ENCODE assay signal across 1 cellular context in the genomic region with DNA sequence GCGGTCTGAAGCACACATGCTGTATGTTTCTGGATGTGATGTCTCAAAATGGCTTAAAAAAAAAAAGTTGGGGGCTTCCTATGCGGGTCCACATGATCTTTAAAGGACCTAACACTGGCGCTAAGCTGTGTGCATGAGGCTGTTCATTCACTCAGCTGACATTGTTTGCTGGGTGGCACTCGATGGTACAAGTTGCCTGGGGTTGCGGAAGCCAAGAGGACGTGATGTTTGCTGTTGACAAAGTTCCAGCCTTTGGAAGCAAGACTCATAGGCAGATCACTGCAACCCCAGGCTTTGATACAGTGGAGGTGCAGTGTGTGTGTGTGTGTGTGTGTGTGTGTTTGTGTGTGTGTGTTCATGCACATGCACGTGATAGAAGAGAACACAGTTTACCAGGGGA.
TF ChIP-seq lines count a peak whose summit lies in the region.

No MANE protein-coding gene starts in this region.

TF ChIP-seq in HepG2, 621 proteins besides CTCF, POLR2A, EP300 and RAD21:
- TF ChIP-seq BHLHE40 (IDR thresholded peaks at IDR 0.05; ENCODE audit: low read length) (peak; percentile 79), LCORL (IDR thresholded peaks at IDR 0.05) (no peak), LCORL (CRISPR knock-in tag; IDR thresholded peaks at IDR 0.05) (no peak), FOXP1 (IDR thresholded peaks at IDR 0.05) (0 out of 2 replicates have a peak, but pooled peaks have one; percentile 6), FOXP1 (CRISPR knock-in tag; IDR thresholded peaks at IDR 0.05) (no peak)
